ENCODE assay signal across 2 cellular contexts in genomic region chr2:11503354-11503927, GRCh38.
A peak's percentile ranks its signal among the peaks of the same experiment; 100 is the strongest.
TF ChIP-seq lines count a peak whose summit lies in the region.

No MANE protein-coding gene starts in this region.

TF ChIP-seq in HepG2, 621 proteins besides CTCF, POLR2A, EP300 and RAD21:
- TF ChIP-seq TEAD3 (CRISPR knock-in tag; optimal IDR thresholded peaks at IDR 0.05; ENCODE audit: borderline replicate concordance): peak; percentile 29
- 0 out of 2 replicates have a peak, but pooled peaks have one; percentile 4 for TF ChIP-seq ZSCAN9 (CRISPR knock-in tag; IDR thresholded peaks at IDR 0.05; ENCODE audit: borderline replicate concordance)
- TF ChIP-seq HNRNPL (IDR thresholded peaks at IDR 0.05; ENCODE audit: low read depth, low read length): no peak

TF ChIP-seq in K562, 482 proteins besides CTCF, POLR2A, EP300 and RAD21:
- TF ChIP-seq YY1 (IDR thresholded peaks at IDR 0.05; ENCODE audit: borderline replicate concordance in 1 of 3, control insufficient read depth in 1 of 3, extremely low read depth in 1 of 3, insufficient read depth in 3 of 3, insufficient read length in 1 of 3, insufficient replicate concordance in 2 of 3, low read depth in 1 of 3, low read length in 2 of 3) (no peak), NFE2L1 (tag; IDR thresholded peaks at IDR 0.05; ENCODE audit: borderline replicate concordance, low read depth) (no peak), NFXL1 (CRISPR knock-in tag; IDR thresholded peaks at IDR 0.05) (no peak), NFIC (IDR thresholded peaks at IDR 0.05) (peak; percentile 57; the same call in 1 of the 2 replicates), TGIF2 (CRISPR knock-in tag; IDR thresholded peaks at IDR 0.05) (no peak), NR2C1 (IDR thresholded peaks at IDR 0.05) (no peak), NR2C1 (tag; IDR thresholded peaks at IDR 0.05) (no peak), ZNF316 (IDR thresholded peaks at IDR 0.05) (no peak), ARID1B (IDR thresholded peaks at IDR 0.05) (peak; percentile 17; the same call in 1 of the 2 replicates), POLR3A (IDR thresholded peaks at IDR 0.05; ENCODE audit: borderline replicate concordance, extremely low read depth, insufficient read depth, insufficient read length) (no peak), U2AF1 (optimal IDR thresholded peaks at IDR 0.05; ENCODE audit: low read depth, low read length) (no peak), ZNF24 (IDR thresholded peaks at IDR 0.05) (no peak), ZNF239 (CRISPR knock-in tag; IDR thresholded peaks at IDR 0.05) (no peak), MAFF (IDR thresholded peaks at IDR 0.05; ENCODE audit: low read length) (no peak), ZKSCAN3 (CRISPR knock-in tag; IDR thresholded peaks at IDR 0.05) (no peak), ZSCAN32 (CRISPR knock-in tag; IDR thresholded peaks at IDR 0.05) (no peak), HMGN3 (IDR thresholded peaks at IDR 0.05; ENCODE audit: borderline replicate concordance, extremely low read depth, insufficient read length, low read depth, low read length) (no peak), DPF2 (IDR thresholded peaks at IDR 0.05) (peak; percentile 19; the same call in 1 of the 2 replicates), PRMT5 (CRISPR knock-in tag; IDR thresholded peaks at IDR 0.05) (no peak), NCOR1 (IDR thresholded peaks at IDR 0.05) (no peak), ZNF146 (CRISPR knock-in tag; IDR thresholded peaks at IDR 0.05; ENCODE audit: unreplicated experiment) (no peak), CCNT2 (IDR thresholded peaks at IDR 0.05; ENCODE audit: borderline replicate concordance, extremely low read depth, insufficient read length, low read depth, low read length) (no peak), RBM17 (IDR thresholded peaks at IDR 0.05; ENCODE audit: borderline replicate concordance, low read depth, low read length) (no peak), ZNF512 (tag; IDR thresholded peaks at IDR 0.05) (no peak), RCOR1 (IDR thresholded peaks at IDR 0.05; ENCODE audit: borderline replicate concordance in 1 of 2, low read depth in 2 of 2, low read length in 2 of 2) (peak in 1 of 2 experiments; percentile 58; a peak in 2 of 4 replicates), ZNF431 (CRISPR knock-in tag; IDR thresholded peaks at IDR 0.05) (no peak), CEBPB (tag; IDR thresholded peaks at IDR 0.05) (no peak), LCOR (CRISPR knock-in tag; IDR thresholded peaks at IDR 0.05) (no peak), MEF2D (tag; conservative IDR thresholded peaks at IDR 0.05; ENCODE audit: low read depth) (no peak), E2F1 (CRISPR knock-in tag; IDR thresholded peaks at IDR 0.05) (no peak), ZNF586 (CRISPR knock-in tag; conservative IDR thresholded peaks at IDR 0.05) (no peak), CREB1 (IDR thresholded peaks at IDR 0.05) (no peak), CREB1 (CRISPR knock-in tag; IDR thresholded peaks at IDR 0.05) (no peak), ETS1 (conservative IDR thresholded peaks at IDR 0.05; ENCODE audit: control insufficient read depth, low read depth, low read length) (no peak), TFAM (CRISPR knock-in tag; conservative IDR thresholded peaks at IDR 0.05) (no peak)
